In the genomic region with DNA sequence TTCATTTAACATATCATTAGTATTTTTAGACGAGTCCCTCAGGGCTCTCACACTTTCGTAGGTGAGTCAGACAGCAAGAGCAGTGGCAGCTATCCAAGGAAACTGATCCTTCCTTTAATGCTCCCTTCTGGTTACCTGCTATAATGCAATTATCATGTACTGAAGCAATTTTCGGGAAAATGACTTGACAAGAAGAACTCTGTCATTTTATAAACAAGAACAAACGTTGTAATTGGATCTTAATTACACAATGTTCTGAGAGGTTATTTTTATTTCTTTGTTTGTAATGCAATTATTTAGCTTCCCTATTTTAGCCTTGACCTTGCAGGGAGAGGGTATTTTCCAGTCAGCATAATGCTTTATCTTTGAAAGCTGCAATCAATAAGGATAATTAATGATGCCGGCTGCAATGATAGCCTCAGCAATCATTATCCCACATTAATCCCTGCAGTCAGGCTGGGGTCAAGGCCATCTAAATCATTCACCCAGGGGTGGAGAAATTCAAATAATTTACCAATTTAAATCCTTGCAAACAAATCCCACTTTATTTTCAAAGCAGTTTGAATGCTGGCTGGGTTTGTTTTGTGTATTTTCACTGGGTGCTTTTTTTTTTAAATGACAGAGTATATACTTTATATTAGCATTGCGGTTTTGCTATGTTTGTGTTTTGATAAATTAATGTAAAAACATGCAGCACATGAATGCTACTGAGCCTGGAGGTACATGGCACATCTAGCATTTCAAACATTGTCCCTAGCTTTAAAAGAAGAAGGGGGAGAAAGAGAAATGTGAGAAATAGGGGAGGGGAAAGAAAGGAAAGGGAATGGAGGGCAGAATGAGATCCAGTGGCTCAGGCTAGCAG, we compare ENCODE assay signal across 16 cellular contexts.
DNase-seq lines count a peak whose midpoint lies in the region; ATAC-seq and TF ChIP-seq lines count a peak whose summit lies in the region.
"Had no signal": no experiment of that assay in that cellular context is flagged by ENCODE, and none has a peak within 500 bp of the region (broad histone marks: within the 10 kb centered on the region; RNA-seq: fewer than 3 reads in every experiment).

No MANE protein-coding gene starts in this region.

- H3K36me3 Mint-ChIP-seq in nephron (ENCODE audit: low read depth), result no peaks in the 10 kb centered on the region
- H3K36me3 Mint-ChIP-seq in stimulated activated effector memory CD8-positive, alpha-beta T cell treated with anti-CD3 and anti-CD28 coated beads, Interleukin-12 subunit alpha, Interleukin-12 subunit beta, amount 100 ng/mL, for 72 hours, result no peaks in the 10 kb centered on the region
- H3K36me3 Mint-ChIP-seq: CD4-positive, alpha-beta memory T cell had no signal

- peak overlapping the region; percentile 39 to 62 (median 58) for H3K27ac Mint-ChIP-seq in nephron
- no peak overlapping the region for H3K27ac Mint-ChIP-seq in stimulated activated effector memory CD8-positive, alpha-beta T cell treated with anti-CD3 and anti-CD28 coated beads, Interleukin-12 subunit alpha, Interleukin-12 subunit beta, amount 100 ng/mL, for 72 hours
- H3K27ac Mint-ChIP-seq: activated T-helper 2 cell treated with anti-CD3 and anti-CD28 coated beads, Interferon-gamma antibody, Interleukin-2, Interleukin-4, amounts not matched to agents 10 μg/mL and 5 μg/mL and 100 μg/mL, durations not matched to agents 14 hours and 24 hours and 36 hours; CD4-positive, alpha-beta memory T cell had no signal

- ATAC-seq in stimulated activated effector memory CD8-positive, alpha-beta T cell treated with anti-CD3 and anti-CD28 coated beads, Interleukin-12 subunit alpha, Interleukin-12 subunit beta, amount 100 ng/mL, for 72 hours, result no peak

- peaks cover 38% of the 10 kb centered on the region for H3K4me1 Mint-ChIP-seq in nephron
- H3K4me1 Mint-ChIP-seq in stimulated activated effector memory CD8-positive, alpha-beta T cell treated with anti-CD3 and anti-CD28 coated beads, Interleukin-12 subunit alpha, Interleukin-12 subunit beta, amount 100 ng/mL, for 72 hours, result no peaks in the 10 kb centered on the region
- H3K4me1 Mint-ChIP-seq: CD4-positive, alpha-beta memory T cell had no signal

- H3K4me3 Mint-ChIP-seq in nephron, result no peak overlapping the region
- no peak overlapping the region for H3K4me3 Mint-ChIP-seq in stimulated activated effector memory CD8-positive, alpha-beta T cell treated with anti-CD3 and anti-CD28 coated beads, Interleukin-12 subunit alpha, Interleukin-12 subunit beta, amount 100 ng/mL, for 72 hours
- H3K4me3 Mint-ChIP-seq: CD4-positive, alpha-beta memory T cell had no signal

- peak; percentile 7 for DNase-seq in NCI-H1694 treated with DMSO at 0.1 percent for 48 hours (lab: John Stamatoyannopoulos, UW)
- no peak for DNase-seq in NCI-H1694 (lab: John Stamatoyannopoulos, UW)
- peak; percentile 19 to 48 for DNase-seq in NCI-H1930 (lab: John Stamatoyannopoulos, UW)
- peak; percentile 12 for DNase-seq in RKO (ENCODE audit: low spot score)
- no peak for DNase-seq in activated T-cell treated with anti-CD3 and anti-CD28 coated beads, Interleukin-2, amount 50 U/mL, for 1 hour
- no peak for DNase-seq in activated CD4-positive, alpha-beta T cell treated with anti-CD3 and anti-CD28 coated beads, Interleukin-2, amount 50 U/mL, for 48 hours
- DNase-seq in stimulated activated effector memory CD8-positive, alpha-beta T cell treated with anti-CD3 and anti-CD28 coated beads, Interleukin-12 subunit alpha, Interleukin-12 subunit beta, amount 100 ng/mL, for 72 hours (ENCODE audit: low spot score in 2 of 2), result no peak
- DNase-seq: activated CD4-positive, alpha-beta T cell treated with anti-CD3 and anti-CD28 coated beads, Interleukin-2, amount 50 U/mL, for 4 hours; CD4-positive, alpha-beta memory T cell; islet precursor cell; NCI-H345; stimulated activated CD4-positive, alpha-beta T cell treated with anti-CD3 and anti-CD28 coated beads, Interleukin-15, amount 100 ng/mL, for 24 hours; T-helper 9 cell; testis had no signal

- H3K27me3 Mint-ChIP-seq in nephron (ENCODE audit: low read depth), result peaks cover 10% of the 10 kb centered on the region
- H3K27me3 Mint-ChIP-seq: CD4-positive, alpha-beta memory T cell had no signal

- peaks cover 8% of the 10 kb centered on the region for H3K9me3 Mint-ChIP-seq in nephron
- no peaks in the 10 kb centered on the region for H3K9me3 Mint-ChIP-seq in stimulated activated effector memory CD8-positive, alpha-beta T cell treated with anti-CD3 and anti-CD28 coated beads, Interleukin-12 subunit alpha, Interleukin-12 subunit beta, amount 100 ng/mL, for 72 hours
- H3K9me3 Mint-ChIP-seq: activated T-helper 2 cell treated with anti-CD3 and anti-CD28 coated beads, Interferon-gamma antibody, Interleukin-2, Interleukin-4, amounts not matched to agents 10 μg/mL and 5 μg/mL and 100 μg/mL, durations not matched to agents 14 hours and 24 hours and 36 hours had no signal

- no peak for TF ChIP-seq CTCF in nephron (IDR thresholded peaks at IDR 0.05; ENCODE audit: unreplicated experiment in 3 of 3)

Comparison
In these comparisons a context has a peak if more than half of its experiments do, and no peak if none do; other contexts are left out.
1. DNase-seq: peak in NCI-H1694 treated with DMSO at 0.1 percent for 48 hours (single experiment), NCI-H1930 (2 of 2) and RKO (single experiment); none in NCI-H1694 (single experiment), activated T-cell treated with anti-CD3 and anti-CD28 coated beads, Interleukin-2, amount 50 U/mL, for 1 hour (single experiment), activated CD4-positive, alpha-beta T cell treated with anti-CD3 and anti-CD28 coated beads, Interleukin-2, amount 50 U/mL, for 48 hours (0 of 2) and stimulated activated effector memory CD8-positive, alpha-beta T cell treated with anti-CD3 and anti-CD28 coated beads, Interleukin-12 subunit alpha, Interleukin-12 subunit beta, amount 100 ng/mL, for 72 hours (0 of 2).